In the genomic region with DNA sequence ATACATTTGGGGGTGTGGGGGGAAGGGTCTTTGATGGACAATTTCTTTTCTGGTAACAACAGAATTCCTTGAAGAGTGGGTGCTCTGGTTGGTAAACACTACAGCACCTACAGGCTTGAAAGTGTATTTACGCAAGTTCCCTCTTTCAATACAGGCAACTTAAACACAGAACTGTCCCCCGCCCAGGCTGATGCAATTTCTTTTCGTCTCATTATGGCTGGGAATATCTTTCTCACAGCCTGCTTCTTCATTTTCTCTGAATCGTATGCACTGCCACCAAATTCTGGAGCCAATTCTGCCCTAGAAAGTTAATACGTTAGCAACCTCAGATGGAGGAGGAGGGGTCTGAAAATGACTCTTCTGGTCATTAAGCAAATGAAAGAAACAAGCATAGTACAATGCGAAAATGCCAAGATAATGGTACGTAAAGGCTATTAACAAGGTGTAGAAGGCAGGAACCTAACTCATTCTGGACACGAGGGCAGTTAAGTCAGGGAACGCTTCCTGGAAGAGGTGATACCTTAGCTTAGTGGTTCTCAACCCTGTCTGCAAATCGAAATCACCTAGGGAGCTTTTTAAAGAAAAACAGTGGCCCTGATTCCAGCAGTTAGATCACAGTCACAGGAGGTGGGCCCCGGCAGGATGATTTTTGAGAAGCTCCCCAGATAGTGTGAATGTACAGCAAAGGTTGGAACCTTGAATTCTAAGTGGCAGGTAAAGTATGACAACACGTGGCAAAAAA, we compare ENCODE assay signal across 8 cellular contexts. TPM values are rescaled to one million over a fixed set of nuclear protein-coding genes. Genes with fewer than 3 reads are reported as not detected.
A peak's percentile ranks its signal among the peaks of the same experiment; 100 is the strongest.
DNase-seq lines count a peak whose midpoint lies in the region; ATAC-seq, FAIRE-seq and TF ChIP-seq lines count a peak whose summit lies in the region.

No MANE protein-coding gene starts in this region.

- H3K4me3 ChIP-seq in pancreas, result peak overlapping the region; percentile 58 to 68 (median 60)

- H3K4me1 Mint-ChIP-seq in activated B cell treated with CpG ODN at 0.5 μM for 24 hours, result peaks cover 23% of the 10 kb centered on the region

- POLR2A ChIA-PET in activated B cell treated with CpG ODN at 0.5 μM for 24 hours (lab: Charles Lee), result interaction anchor here (0.5 to 3.4 kb wide), 8 partner anchors 10 to 1439 kb away, joined by 3 to 19 read pairs (median 5); a partner anchor contains a TSS

- no peaks in the 10 kb centered on the region for H3K27me3 ChIP-seq in pancreas

- intact Hi-C loops in activated B cell treated with CpG ODN at 0.5 μM for 24 hours (cut with micrococcal nuclease), result no loop called here
- intact Hi-C loops in pancreas (cut with DNase I), result no loop called here
- intact Hi-C loops in posterior cingulate gyrus (cut with DNase I), result no loop called here

- peak overlapping the region; percentile 81 to 94 (median 89) for H3K27ac ChIP-seq in pancreas

- H3K27ac Mint-ChIP-seq in activated B cell treated with CpG ODN at 0.5 μM for 24 hours, result peak overlapping the region; percentile 91

- H3K4me1 ChIP-seq in pancreas, result peaks cover 0 to 9% (median 4%) of the 10 kb centered on the region in 3 donors

- peak; percentile 15 for DNase-seq in NCI-H2171 treated with DMSO at 0.1 percent for 48 hours (lab: John Stamatoyannopoulos, UW)
- no peak for DNase-seq in NCI-H2171 (lab: John Stamatoyannopoulos, UW)
- peak; percentile 28 for DNase-seq in HuH-7 (ENCODE audit: low spot score)
- DNase-seq in activated B cell treated with CpG ODN at 0.5 μM for 24 hours, result no peak
- DNase-seq in fibroblast of peridontal ligament (ENCODE audit: extremely low read depth), result peak; percentile 35
- no peak for DNase-seq in pancreas
- DNase-seq in posterior cingulate gyrus, result no peak

- WGBS in pancreas, 2 donors, result 22 to 24% methylated on average over 12 of the region's 12 CpGs

- peaks cover 0 to 4% (median 0%) of the 10 kb centered on the region in 3 donors for H3K36me3 ChIP-seq in pancreas

- peaks cover 40% of the 10 kb centered on the region for H3K36me3 Mint-ChIP-seq in activated B cell treated with CpG ODN at 0.5 μM for 24 hours (ENCODE audit: low read depth)

- no peak for TF ChIP-seq CTCF in activated B cell treated with CpG ODN at 0.5 μM for 24 hours (IDR thresholded peaks at IDR 0.05)
- TF ChIP-seq CTCF in pancreas (IDR thresholded peaks at IDR 0.05), result no peak

- no peak for FAIRE-seq in pancreas (lab: Jason Lieb, UNC)

- CTCF ChIA-PET in activated B cell treated with CpG ODN at 0.5 μM for 24 hours (lab: Charles Lee), result interaction anchor here (0.7 kb wide), 1 partner anchor 25 kb away, joined by 3 read pairs; no protein-coding TSS in a partner anchor

- H3K4me3 Mint-ChIP-seq in activated B cell treated with CpG ODN at 0.5 μM for 24 hours, result peak overlapping the region; percentile 86

- H3K9me3 ChIP-seq in pancreas, result no peaks in the 10 kb centered on the region

- ATAC-seq in GM21515 (IDR thresholded peaks at IDR 0.05; ENCODE audit: unreplicated experiment), result peak; percentile 38
- ATAC-seq in activated B cell treated with CpG ODN at 0.5 μM for 24 hours (ENCODE audit: low read depth), result peak; percentile 17
- no peak for ATAC-seq in pancreas

- no peaks in the 10 kb centered on the region for H3K27me3 Mint-ChIP-seq in activated B cell treated with CpG ODN at 0.5 μM for 24 hours

- no peaks in the 10 kb centered on the region for H3K9me3 Mint-ChIP-seq in activated B cell treated with CpG ODN at 0.5 μM for 24 hours

RNA-seq across cellular contexts. Expression of a gene that starts 1.0 kb away (rescaled TPM):
- total RNA-seq in activated B cell treated with CpG ODN at 0.5 μM for 24 hours, result 27.7 and 31.1 TPM in 2 replicates
- 10 to 100 TPM in 5 of 6 donors, 1 to 10 TPM in 1; 6.7 to 15.2 (median 13.4) TPM for total RNA-seq in pancreas
- 10 to 100 TPM in 1 of 2 donors, 1 to 10 TPM in 1; 5.5 to 16.7 TPM for polyA plus RNA-seq in pancreas

Comparison
In these comparisons a context has a peak if more than half of its experiments do, and no peak if none do; other contexts are left out.
1. DNase-seq: peak in NCI-H2171 treated with DMSO at 0.1 percent for 48 hours (single experiment), HuH-7 (single experiment) and fibroblast of peridontal ligament (single experiment); none in NCI-H2171 (single experiment), activated B cell treated with CpG ODN at 0.5 μM for 24 hours (single experiment), pancreas (0 of 6) and posterior cingulate gyrus (0 of 10).
2. ATAC-seq: peak in GM21515 (single experiment) and activated B cell treated with CpG ODN at 0.5 μM for 24 hours (single experiment); none in pancreas (0 of 4).